Comparison of ENCODE assay signal across 35 cellular contexts in genomic region chr11:106326087-106326486, GRCh38.
"Had no signal": no experiment of that assay in that cellular context is flagged by ENCODE, and none has a peak within 500 bp of the region (broad histone marks: within the 10 kb centered on the region; RNA-seq: fewer than 3 reads in every experiment).

No MANE protein-coding gene starts in this region.

- H3K27me3 ChIP-seq: MG63 had no signal

- H3K9me3 ChIP-seq: MG63 had no signal

- H3K4me3 ChIP-seq: MG63 had no signal

- H3K36me3 ChIP-seq: MG63 had no signal

- DNase-seq: Kasumi-1, MG63, MM.1S, MV-4-11, NCI-H1048, NCI-H1092, NCI-H1092 treated with DMSO at 0.1 percent for 48 hours, NCI-H1105, NCI-H1105 treated with DMSO at 0.1 percent for 48 hours, NCI-H1417, NCI-H1417 treated with DMSO at 0.1 percent for 48 hours, NCI-H1436, NCI-H1436 treated with DMSO at 0.1 percent for 48 hours, NCI-H146, NCI-H1694, NCI-H1694 treated with DMSO at 0.1 percent for 48 hours, NCI-H187, NCI-H187 treated with DMSO at 0.1 percent for 48 hours, NCI-H1930, NCI-H2029, NCI-H2029 treated with DMSO at 0.1 percent for 48 hours, NCI-H2081, NCI-H2081 treated with DMSO at 0.1 percent for 48 hours, NCI-H2107, NCI-H2171, NCI-H2171 treated with DMSO at 0.1 percent for 48 hours, NCI-H2227 treated with DMSO at 0.1 percent for 48 hours, NCI-H226, NCI-H345, NCI-H446, NCI-H446 treated with DMSO at 0.1 percent for 48 hours, NCI-H510A, NCI-H510A treated with DMSO at 0.1 percent for 48 hours, NCI-H524, NCI-H524 treated with DMSO at 0.1 percent for 48 hours had no signal
